16 cellular contexts compared by ENCODE assay signal in the genomic region with DNA sequence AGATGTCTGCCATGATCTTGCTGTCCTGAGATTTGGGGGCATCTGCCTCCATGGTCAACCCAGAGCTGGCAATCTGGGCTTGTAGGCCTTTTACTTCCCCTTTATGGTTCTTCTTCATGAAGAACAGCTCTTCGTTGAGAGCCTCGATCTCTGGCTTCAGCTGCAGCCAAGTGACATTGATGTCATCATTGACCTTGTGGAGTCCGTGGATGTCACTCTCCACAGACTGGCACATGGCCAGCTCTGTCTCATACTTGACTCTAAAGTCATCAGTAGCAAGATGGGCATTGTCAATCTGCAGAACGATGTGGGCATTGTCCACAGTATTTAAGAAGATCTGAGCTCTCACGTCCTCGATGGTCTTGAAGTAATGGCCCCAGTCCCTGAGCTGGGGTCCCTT. TPM values are rescaled to one million over a fixed set of nuclear protein-coding genes. Genes with fewer than 3 reads are reported as not detected.
A peak's percentile ranks its signal among the peaks of the same experiment; 100 is the strongest.
DNase-seq lines count a peak whose midpoint lies in the region; ATAC-seq and TF ChIP-seq lines count a peak whose summit lies in the region.
"Had no signal": no experiment of that assay in that cellular context is flagged by ENCODE, and none has a peak within 500 bp of the region (broad histone marks: within the 10 kb centered on the region; RNA-seq: fewer than 3 reads in every experiment).

No MANE protein-coding gene starts in this region.

- H3K27me3 ChIP-seq in PC-9 (ENCODE audit: insufficient read depth, low read depth) (no peaks in the 10 kb centered on the region), esophagus muscularis mucosa (no peaks in the 10 kb centered on the region)
- H3K27me3 ChIP-seq: esophagus squamous epithelium, upper lobe of left lung had no signal

- peaks cover 80% of the 10 kb centered on the region for H3K4me1 Mint-ChIP-seq in activated T-cell treated with anti-CD3 and anti-CD28 coated beads, Interleukin-2, amount 50 U/mL, for 24 hours (ENCODE audit: low read depth)
- peaks cover 52 to 70% of the 10 kb centered on the region in 2 donors for H3K4me1 Mint-ChIP-seq in effector memory CD8-positive, alpha-beta T cell (ENCODE audit: low read depth in 2 of 2)
- peaks cover 71% of the 10 kb centered on the region for H3K4me1 Mint-ChIP-seq in stimulated activated effector memory CD8-positive, alpha-beta T cell treated with anti-CD3 and anti-CD28 coated beads, Interleukin-12 subunit alpha, Interleukin-12 subunit beta, amount 100 ng/mL, for 72 hours
- H3K4me1 Mint-ChIP-seq: nephron had no signal

- no TSS peak for BruUV-seq in PC-9 (replicated peaks; lab: Mats Ljungman, UMichigan)

- H3K9me3 ChIP-seq in PC-9 (ENCODE audit: insufficient read depth, low read depth) (no peaks in the 10 kb centered on the region), esophagus muscularis mucosa (no peaks in the 10 kb centered on the region)
- H3K9me3 ChIP-seq: esophagus squamous epithelium, upper lobe of left lung had no signal

- H3K9me2 ChIP-seq in PC-9 (ENCODE audit: insufficient read depth) = no peaks in the 10 kb centered on the region

- H3K9me3 Mint-ChIP-seq in activated T-cell treated with anti-CD3 and anti-CD28 coated beads, Interleukin-2, amount 50 U/mL, for 24 hours = no peaks in the 10 kb centered on the region
- H3K9me3 Mint-ChIP-seq in effector memory CD8-positive, alpha-beta T cell = no peaks in the 10 kb centered on the region
- H3K9me3 Mint-ChIP-seq in stimulated activated effector memory CD8-positive, alpha-beta T cell treated with anti-CD3 and anti-CD28 coated beads, Interleukin-12 subunit alpha, Interleukin-12 subunit beta, amount 100 ng/mL, for 72 hours = no peaks in the 10 kb centered on the region
- H3K9me3 Mint-ChIP-seq: activated T-cell treated with anti-CD3 and anti-CD28 coated beads, Interleukin-2, amount 50 U/mL, for 4 hours had no signal

- peak overlapping the region; percentile 87 for H3K27ac Mint-ChIP-seq in activated T-cell treated with anti-CD3 and anti-CD28 coated beads, Interleukin-2, amount 50 U/mL, for 24 hours
- H3K27ac Mint-ChIP-seq in effector memory CD8-positive, alpha-beta T cell = peak overlapping the region; percentile 79 to 82
- peak overlapping the region; percentile 83 for H3K27ac Mint-ChIP-seq in stimulated activated effector memory CD8-positive, alpha-beta T cell treated with anti-CD3 and anti-CD28 coated beads, Interleukin-12 subunit alpha, Interleukin-12 subunit beta, amount 100 ng/mL, for 72 hours

- 76% methylated on average over 4 of the region's 6 CpGs for WGBS in esophagus muscularis mucosa

- TF ChIP-seq POLR2A in esophagus muscularis mucosa (IDR thresholded peaks at IDR 0.05; ENCODE audit: low read depth) = no peak

- H3K27me3 Mint-ChIP-seq in activated T-cell treated with anti-CD3 and anti-CD28 coated beads, Interleukin-2, amount 50 U/mL, for 24 hours = no peaks in the 10 kb centered on the region
- no peaks in the 10 kb centered on the region for H3K27me3 Mint-ChIP-seq in effector memory CD8-positive, alpha-beta T cell

- H3K27ac ChIP-seq in PC-9 (no peak overlapping the region), esophagus muscularis mucosa (replicated peaks in 1 of 4) (no peak overlapping the region)
- H3K27ac ChIP-seq: upper lobe of left lung had no signal

- H3K4me1 ChIP-seq in PC-9 (replicated peaks; ENCODE audit: insufficient read depth) = peaks cover 23% of the 10 kb centered on the region
- peaks cover 17 to 87% (median 66%) of the 10 kb centered on the region in 4 donors for H3K4me1 ChIP-seq in esophagus muscularis mucosa

- no peak for ATAC-seq in effector memory CD8-positive, alpha-beta T cell (replicated peaks)
- no peak for ATAC-seq in stimulated activated effector memory CD8-positive, alpha-beta T cell treated with anti-CD3 and anti-CD28 coated beads, Interleukin-12 subunit alpha, Interleukin-12 subunit beta, amount 100 ng/mL, for 72 hours
- ATAC-seq: Panc1 had no signal

- CTCF ChIA-PET in PC-9 (lab: Charles Lee) = interaction anchor here (0.6 kb wide), 1 partner anchor 67 kb away, joined by 4 read pairs; no protein-coding TSS in a partner anchor

- no peak for TF ChIP-seq CTCF in PC-9 (conservative IDR thresholded peaks at IDR 0.05)
- TF ChIP-seq CTCF in esophagus muscularis mucosa (IDR thresholded peaks at IDR 0.05) = no peak

- no peak for TF ChIP-seq EP300 in esophagus muscularis mucosa (IDR thresholded peaks at IDR 0.05)

- DNase-seq in activated T-cell treated with anti-CD3 and anti-CD28 coated beads, Interleukin-2, amount 50 U/mL, for 24 hours = no peak
- DNase-seq in activated T-cell treated with anti-CD3 and anti-CD28 coated beads, Interleukin-2, amount 50 U/mL, for 48 hours = no peak
- DNase-seq in PC-9 (no peak), NCI-H446 (lab: John Stamatoyannopoulos, UW) (no peak), esophagus muscularis mucosa (ENCODE audit: extremely low spot score) (no peak), DMS114 treated with DMSO at 0.1 percent for 48 hours (lab: John Stamatoyannopoulos, UW; ENCODE audit: unreplicated experiment) (no peak)
- DNase-seq in effector memory CD8-positive, alpha-beta T cell = no peak
- DNase-seq in stimulated activated effector memory CD8-positive, alpha-beta T cell treated with anti-CD3 and anti-CD28 coated beads, Interleukin-12 subunit alpha, Interleukin-12 subunit beta, amount 100 ng/mL, for 72 hours (ENCODE audit: low spot score in 2 of 2) = no peak
- DNase-seq: activated T-cell treated with anti-CD3 and anti-CD28 coated beads, Interleukin-2, amount 50 U/mL, for 4 hours; esophagus squamous epithelium; NCI-H2081; NCI-H526 treated with DMSO at 0.1 percent for 48 hours; stimulated activated CD4-positive, alpha-beta T cell treated with anti-CD3 and anti-CD28 coated beads, Interleukin-2, amount 100 ng/mL, for 24 hours had no signal

- H3K36me3 ChIP-seq in PC-9 (ENCODE audit: low read depth) (no peaks in the 10 kb centered on the region; the same call in 1 of the 2 replicates), esophagus muscularis mucosa (peaks cover 0 to 10% (median 6%) of the 10 kb centered on the region in 4 donors)
- H3K36me3 ChIP-seq: upper lobe of left lung had no signal

- H3K4me2 ChIP-seq in PC-9 = peak overlapping the region; percentile 62

- H2AFZ ChIP-seq in PC-9 = no peak overlapping the region

- H3K79me2 ChIP-seq in PC-9 (ENCODE audit: low read depth) = peaks cover 48% of the 10 kb centered on the region

- H3F3A ChIP-seq in PC-9 (ENCODE audit: insufficient read depth, low read depth) = peaks cover 14% of the 10 kb centered on the region

- H4K20me1 ChIP-seq in PC-9 (ENCODE audit: insufficient read depth) = no peaks in the 10 kb centered on the region; the same call in none of the 2 replicates

- intact Hi-C loops in PC-9 (cut with micrococcal nuclease; ENCODE audit: unreplicated experiment) = loop anchor here (2.0 kb wide), 1 partner anchor 140 kb away; no protein-coding TSS in a partner anchor
- intact Hi-C loops in esophagus muscularis mucosa (cut with DNase I) = no loop called here

- peaks cover 74% of the 10 kb centered on the region for H3K36me3 Mint-ChIP-seq in activated T-cell treated with anti-CD3 and anti-CD28 coated beads, Interleukin-2, amount 50 U/mL, for 24 hours (ENCODE audit: low read depth)
- H3K36me3 Mint-ChIP-seq in effector memory CD8-positive, alpha-beta T cell (ENCODE audit: insufficient read depth) = peaks cover 23% of the 10 kb centered on the region
- H3K36me3 Mint-ChIP-seq in stimulated activated effector memory CD8-positive, alpha-beta T cell treated with anti-CD3 and anti-CD28 coated beads, Interleukin-12 subunit alpha, Interleukin-12 subunit beta, amount 100 ng/mL, for 72 hours = peaks cover 96% of the 10 kb centered on the region

- H3K4me3 ChIP-seq in PC-9 (no peak overlapping the region), esophagus muscularis mucosa (no peak overlapping the region)
- H3K4me3 ChIP-seq: esophagus squamous epithelium, upper lobe of left lung had no signal

- no peak overlapping the region for H3K4me3 Mint-ChIP-seq in activated T-cell treated with anti-CD3 and anti-CD28 coated beads, Interleukin-2, amount 50 U/mL, for 24 hours
- peak overlapping the region; percentile 51 to 68 for H3K4me3 Mint-ChIP-seq in effector memory CD8-positive, alpha-beta T cell
- peak overlapping the region; percentile 8 for H3K4me3 Mint-ChIP-seq in stimulated activated effector memory CD8-positive, alpha-beta T cell treated with anti-CD3 and anti-CD28 coated beads, Interleukin-12 subunit alpha, Interleukin-12 subunit beta, amount 100 ng/mL, for 72 hours
- H3K4me3 Mint-ChIP-seq: activated T-cell treated with anti-CD3 and anti-CD28 coated beads, Interleukin-2, amount 50 U/mL, for 4 hours; nephron had no signal

- POLR2A ChIA-PET in PC-9 (lab: Charles Lee; ENCODE audit: unreplicated experiment) = interaction anchor here (0.6 to 0.8 kb wide), 2 partner anchors 141 to 896 kb away, joined by 3 read pairs; no protein-coding TSS in a partner anchor

RNA-seq across cellular contexts. Expression of a gene that starts 29.2 kb away (rescaled TPM):
- total RNA-seq in PC-9 (2021) = 45.4 and 55.2 TPM in 2 replicates
- 100 to 1,000 TPM; 171 to 325 (median 216) TPM for total RNA-seq in esophagus muscularis mucosa
